In genomic region chr16:1610841-1611653, GRCh38 we compare ENCODE assay signal across 1 cellular context.
TF ChIP-seq lines count a peak whose summit lies in the region.

No MANE protein-coding gene starts in this region.

TF ChIP-seq in SK-N-SH treated with all-trans-retinoic acid at 6 μM for 48 hours, 23 proteins besides CTCF, POLR2A, EP300 and RAD21 (continued from another document):
- TF ChIP-seq TOX (CRISPR knock-in tag; IDR thresholded peaks at IDR 0.05; ENCODE audit: borderline replicate concordance): no peak
TF ChIP-seq in SK-N-SH treated with all-trans-retinoic acid at 6 μM for 48 hours: peak in this region for 0.
